In genomic region chr15:51856714-51857380, GRCh38 we compare ENCODE assay signal across 14 cellular contexts.
"Had no signal": no experiment of that assay in that cellular context is flagged by ENCODE, and none has a peak within 500 bp of the region (broad histone marks: within the 10 kb centered on the region; RNA-seq: fewer than 3 reads in every experiment).

No MANE protein-coding gene starts in this region.

- H3K4me3 Mint-ChIP-seq: activated CD4-positive, alpha-beta T cell treated with anti-CD3 and anti-CD28 coated beads, Interleukin-2, amount 10 ng/mL, durations not matched to agents 24 days and 14 days; activated T-helper 1 cell treated with anti-CD3 and anti-CD28 coated beads, Interleukin-12 subunit alpha, Interleukin-12 subunit beta, Interleukin-2, Interleukin-4 antibody, amounts not matched to agents 30 ng/mL and 10 ng/mL and 1 ng/mL, durations not matched to agents 14 hours and 24 hours and 36 hours; naive thymus-derived CD8-positive, alpha-beta T cell; stimulated activated naive B cell treated with anti-CD40 and anti-IgM and Interleukin-4, amounts not matched to agents 10 μg/mL and 1 μg/mL and 100 μg/mL, for 72 hours had no signal

- H3K9me3 ChIP-seq: adrenal gland, colonic mucosa, neutrophil, transverse colon had no signal

- H3K27me3 ChIP-seq: adrenal gland, colonic mucosa, neutrophil, transverse colon had no signal

- H3K36me3 ChIP-seq: adrenal gland, colonic mucosa, neutrophil, transverse colon had no signal

- H3K4me1 ChIP-seq: colonic mucosa had no signal

- DNase-seq: activated CD4-positive, alpha-beta T cell treated with anti-CD3 and anti-CD28 coated beads, Interleukin-2, amount 10 ng/mL, durations not matched to agents 24 days and 14 days; activated naive CD4-positive, alpha-beta T cell treated with Interleukin-2 at 50 U/mL for 16 hours; adrenal gland; caudate nucleus; colonic mucosa; left colon; naive thymus-derived CD8-positive, alpha-beta T cell; right cardiac atrium; small intestine; stimulated activated naive B cell treated with anti-CD40 and anti-IgM and Interleukin-4, amounts not matched to agents 10 μg/mL and 1 μg/mL and 100 μg/mL, for 72 hours; transverse colon had no signal

- H3K27ac Mint-ChIP-seq: activated CD4-positive, alpha-beta T cell treated with anti-CD3 and anti-CD28 coated beads, Interleukin-2, amount 10 ng/mL, durations not matched to agents 24 days and 14 days; activated T-helper 1 cell treated with anti-CD3 and anti-CD28 coated beads, Interleukin-12 subunit alpha, Interleukin-12 subunit beta, Interleukin-2, Interleukin-4 antibody, amounts not matched to agents 30 ng/mL and 10 ng/mL and 1 ng/mL, durations not matched to agents 14 hours and 24 hours and 36 hours; progenitor cell of endocrine pancreas had no signal

- ATAC-seq: left colon; naive thymus-derived CD8-positive, alpha-beta T cell; right cardiac atrium; stimulated activated naive B cell treated with anti-CD40 and anti-IgM and Interleukin-4, amounts not matched to agents 10 μg/mL and 1 μg/mL and 100 μg/mL, for 72 hours had no signal

- H3K4me3 ChIP-seq: adrenal gland, colonic mucosa, transverse colon had no signal

- H3K27ac ChIP-seq: adrenal gland, colonic mucosa, neutrophil had no signal

- H3K27me3 Mint-ChIP-seq: activated CD4-positive, alpha-beta T cell treated with anti-CD3 and anti-CD28 coated beads, Interleukin-2, amount 10 ng/mL, durations not matched to agents 24 days and 14 days; naive thymus-derived CD8-positive, alpha-beta T cell; progenitor cell of endocrine pancreas; stimulated activated naive B cell treated with anti-CD40 and anti-IgM and Interleukin-4, amounts not matched to agents 10 μg/mL and 1 μg/mL and 100 μg/mL, for 72 hours had no signal

- H3K9me3 Mint-ChIP-seq: activated CD4-positive, alpha-beta T cell treated with anti-CD3 and anti-CD28 coated beads, Interleukin-2, amount 10 ng/mL, durations not matched to agents 24 days and 14 days had no signal
